Comparison of ENCODE assay signal across 8 cellular contexts in genomic region chr3:196501316-196502064, GRCh38. TPM values are rescaled to one million over a fixed set of nuclear protein-coding genes. Genes with fewer than 3 reads are reported as not detected.
A peak's percentile ranks its signal among the peaks of the same experiment; 100 is the strongest.
DNase-seq lines count a peak whose midpoint lies in the region; ATAC-seq, FAIRE-seq and TF ChIP-seq lines count a peak whose summit lies in the region.

No MANE protein-coding gene starts in this region.

- H3K9me3 ChIP-seq in PC-9 (ENCODE audit: insufficient read depth, low read depth): no peaks in the 10 kb centered on the region
- no peaks in the 10 kb centered on the region for H3K9me3 ChIP-seq in neuron (ENCODE audit: low read length)

- peak overlapping the region; percentile 56 for H2AFZ ChIP-seq in PC-9
- no peak overlapping the region for H2AFZ ChIP-seq in neuron (ENCODE audit: low read depth, low read length)

- no peaks in the 10 kb centered on the region for H3K27me3 ChIP-seq in PC-9 (ENCODE audit: insufficient read depth, low read depth)
- no peaks in the 10 kb centered on the region for H3K27me3 ChIP-seq in neuron (ENCODE audit: insufficient read depth, low read length)

- CTCF ChIA-PET in PC-9 (lab: Charles Lee): interaction anchor here (0.7 kb wide), 2 partner anchors 80 to 248 kb away, joined by 3 to 12 read pairs; no protein-coding TSS in a partner anchor

- peaks cover 38% of the 10 kb centered on the region for H3F3A ChIP-seq in PC-9 (ENCODE audit: insufficient read depth, low read depth)

- POLR2A ChIA-PET in PC-9 (lab: Charles Lee; ENCODE audit: unreplicated experiment): no interaction called here

- H3K4me1 ChIP-seq in PC-9 (replicated peaks; ENCODE audit: insufficient read depth): peaks cover 35% of the 10 kb centered on the region
- H3K4me1 ChIP-seq in neuron (ENCODE audit: insufficient read depth, low read length): peaks cover 15% of the 10 kb centered on the region

- H3K27ac Mint-ChIP-seq in activated T-cell treated with anti-CD3 and anti-CD28 coated beads, Interleukin-2, amount 50 U/mL, for 24 hours: peak overlapping the region; percentile 99
- peak overlapping the region; percentile 96 to 98 for H3K27ac Mint-ChIP-seq in effector memory CD8-positive, alpha-beta T cell

- H3K36me3 Mint-ChIP-seq in activated T-cell treated with anti-CD3 and anti-CD28 coated beads, Interleukin-2, amount 50 U/mL, for 24 hours (ENCODE audit: low read depth): peaks cover 56% of the 10 kb centered on the region
- peaks cover 53% of the 10 kb centered on the region for H3K36me3 Mint-ChIP-seq in effector memory CD8-positive, alpha-beta T cell (ENCODE audit: insufficient read depth)

- peak overlapping the region; percentile 97 for H3K4me3 Mint-ChIP-seq in activated T-cell treated with anti-CD3 and anti-CD28 coated beads, Interleukin-2, amount 50 U/mL, for 24 hours
- H3K4me3 Mint-ChIP-seq in effector memory CD8-positive, alpha-beta T cell: peak overlapping the region; percentile 99 to 100

- 0 out of 2 replicates have a peak, but pooled peaks cover 8% of the 10 kb centered on the region for H3K36me3 ChIP-seq in PC-9 (ENCODE audit: low read depth)
- peaks cover 8% of the 10 kb centered on the region for H3K36me3 ChIP-seq in neuron (ENCODE audit: insufficient read depth, low read length)

- peaks cover 69% of the 10 kb centered on the region for H3K79me2 ChIP-seq in PC-9 (ENCODE audit: low read depth)

- H3K4me2 ChIP-seq in PC-9: peak overlapping the region; percentile 89

- peaks cover 36% of the 10 kb centered on the region for H3K4me1 Mint-ChIP-seq in activated T-cell treated with anti-CD3 and anti-CD28 coated beads, Interleukin-2, amount 50 U/mL, for 24 hours (ENCODE audit: low read depth)
- peaks cover 43 to 62% of the 10 kb centered on the region in 2 donors for H3K4me1 Mint-ChIP-seq in effector memory CD8-positive, alpha-beta T cell (ENCODE audit: low read depth in 2 of 2)

- BruUV-seq in PC-9 (replicated peaks; lab: Mats Ljungman, UMichigan): no TSS peak

- no peak for TF ChIP-seq POLR2A in H54 (IDR thresholded peaks at IDR 0.05; ENCODE audit: low read depth, low read length)

- peak overlapping the region; percentile 89 for H3K27ac ChIP-seq in PC-9

- DNase-seq in activated T-cell treated with anti-CD3 and anti-CD28 coated beads, Interleukin-2, amount 50 U/mL, for 24 hours: no peak
- no peak for DNase-seq in activated T-cell treated with anti-CD3 and anti-CD28 coated beads for 4 hours
- peak in 1 of 2 experiments; percentile 59 for DNase-seq in PC-9
- DNase-seq in effector memory CD8-positive, alpha-beta T cell: no peak
- no peak for DNase-seq in D721Med (ENCODE audit: insufficient read length, low spot score)
- DNase-seq in H54 (ENCODE audit: insufficient read length, low spot score): no peak

- H3K27me3 Mint-ChIP-seq in activated T-cell treated with anti-CD3 and anti-CD28 coated beads, Interleukin-2, amount 50 U/mL, for 24 hours: no peaks in the 10 kb centered on the region
- H3K27me3 Mint-ChIP-seq in effector memory CD8-positive, alpha-beta T cell: no peaks in the 10 kb centered on the region

- TF ChIP-seq CTCF in PC-9 (conservative IDR thresholded peaks at IDR 0.05): no peak
- TF ChIP-seq CTCF in D721Med (IDR thresholded peaks at IDR 0.05; ENCODE audit: insufficient read depth, missing control alignments): no peak

- FAIRE-seq in D721Med (lab: Jason Lieb, UNC) (no peak), H54 (lab: Jason Lieb, UNC) (no peak)

- intact Hi-C loops in PC-9 (cut with micrococcal nuclease; ENCODE audit: unreplicated experiment): loop anchor here (1.0 to 2.0 kb wide), 3 partner anchors 67 to 164 kb away; partner anchors contain the start of genes FBXO45 and WDR53

- H4K20me1 ChIP-seq in PC-9 (ENCODE audit: insufficient read depth): peaks cover 4% of the 10 kb centered on the region; the same call in 1 of the 2 replicates

- peaks cover 5% of the 10 kb centered on the region for H3K9me3 Mint-ChIP-seq in activated T-cell treated with anti-CD3 and anti-CD28 coated beads, Interleukin-2, amount 50 U/mL, for 24 hours
- H3K9me3 Mint-ChIP-seq in effector memory CD8-positive, alpha-beta T cell: no peaks in the 10 kb centered on the region

- ATAC-seq in effector memory CD8-positive, alpha-beta T cell (replicated peaks): no peak
- no peak for ATAC-seq in HG02870 (IDR thresholded peaks at IDR 0.05; ENCODE audit: unreplicated experiment)

- peak overlapping the region; percentile 80 for H3K4me3 ChIP-seq in PC-9
- H3K4me3 ChIP-seq in neuron (ENCODE audit: low read length): peak overlapping the region; percentile 83

- H3K9me2 ChIP-seq in PC-9 (ENCODE audit: insufficient read depth): no peaks in the 10 kb centered on the region

RNA-seq across cellular contexts. Expression of gene RNF168, which starts 2.1 kb away (rescaled TPM):
- total RNA-seq in PC-9 (2021): 49.3 and 60.6 TPM in 2 replicates

RNA-seq across cellular contexts. Expression of gene SMCO1, which starts 13.7 kb away (rescaled TPM):
- not detected in 2 replicates for total RNA-seq in PC-9 (2021)
